13 cellular contexts compared by ENCODE assay signal in genomic region chr6:168967556-168967955, GRCh38.
DNase-seq lines count a peak whose midpoint lies in the region; TF ChIP-seq lines count a peak whose summit lies in the region.
"Had no signal": no experiment of that assay in that cellular context is flagged by ENCODE, and none has a peak within 500 bp of the region (broad histone marks: within the 10 kb centered on the region; RNA-seq: fewer than 3 reads in every experiment).

No MANE protein-coding gene starts in this region.

- H3K4me2 ChIP-seq in osteoblast (ENCODE audit: insufficient read depth, low read length): no peak overlapping the region

- DNase-seq in LHCN-M2 (ENCODE audit: low read depth) (peak; percentile 8), dedifferentiated amniotic fluid mesenchymal stem cell (ENCODE audit: extremely low spot score) (peak; percentile 25), osteoblast (ENCODE audit: insufficient read length, low spot score, missing footprints) (no peak), uterus (no peak), GM19238 (ENCODE audit: insufficient read length, low spot score) (no peak), NCI-H526 treated with DMSO at 0.1 percent for 48 hours (lab: John Stamatoyannopoulos, UW) (no peak), germinal center (ENCODE audit: low spot score) (no peak)
- DNase-seq: activated CD4-positive, alpha-beta T cell treated with anti-CD3 and anti-CD28 coated beads for 4 hours; activated CD8-positive, alpha-beta memory T cell treated with anti-CD3 and anti-CD28 coated beads, Interleukin-2, amount 10 ng/mL, durations not matched to agents 7 days and 5 days; DMS79 treated with DMSO at 0.1 percent for 48 hours; NCI-H1694 treated with DMSO at 0.1 percent for 48 hours; SW 1271 had no signal

- H3K4me3 ChIP-seq in osteoblast (ENCODE audit: insufficient read depth, low read length) (no peak overlapping the region), uterus (no peak overlapping the region)
- H3K4me3 ChIP-seq: prostate gland had no signal

- H3K4me1 ChIP-seq in osteoblast (ENCODE audit: insufficient read depth, low read length) (peaks cover 18% of the 10 kb centered on the region), uterus (no peaks in the 10 kb centered on the region)
- H3K4me1 ChIP-seq: prostate gland had no signal

- peak overlapping the region; percentile 49 for H2AFZ ChIP-seq in osteoblast (ENCODE audit: low read length)

- H3K36me3 ChIP-seq in osteoblast (ENCODE audit: insufficient read depth, low read length) (no peaks in the 10 kb centered on the region), uterus (no peaks in the 10 kb centered on the region)
- H3K36me3 ChIP-seq: prostate gland had no signal

- no peaks in the 10 kb centered on the region for H4K20me1 ChIP-seq in osteoblast (ENCODE audit: insufficient read depth, low read length)

- intact Hi-C loops in uterus (cut with DNase I; ENCODE audit: low total_unique reads): no loop called here

- H3K27me3 ChIP-seq in osteoblast (ENCODE audit: insufficient read depth, low read length) (no peaks in the 10 kb centered on the region), uterus (no peaks in the 10 kb centered on the region)

- peak overlapping the region; percentile 54 for H3K27ac ChIP-seq in osteoblast (ENCODE audit: low read depth, low read length)
- peak overlapping the region; percentile 10 to 31 for H3K27ac ChIP-seq in uterus
- H3K27ac ChIP-seq: prostate gland had no signal

- no peaks in the 10 kb centered on the region for H3K79me2 ChIP-seq in osteoblast (ENCODE audit: insufficient read depth, low read length)

- no peak for TF ChIP-seq POLR2A in uterus (IDR thresholded peaks at IDR 0.05)

- H3K9me3 ChIP-seq in osteoblast (ENCODE audit: low read depth, low read length) (no peaks in the 10 kb centered on the region), uterus (no peaks in the 10 kb centered on the region)
- H3K9me3 ChIP-seq: prostate gland had no signal

- no peak for TF ChIP-seq CTCF in osteoblast (IDR thresholded peaks at IDR 0.05; ENCODE audit: extremely low read depth, low read depth, low read length)
- no peak for TF ChIP-seq CTCF in uterus (IDR thresholded peaks at IDR 0.05)

Comparison
In these comparisons a context has a peak if more than half of its experiments do, and no peak if none do; other contexts are left out.
1. DNase-seq: peak in LHCN-M2 (single experiment) and dedifferentiated amniotic fluid mesenchymal stem cell (single experiment); none in osteoblast (single experiment), uterus (0 of 2), GM19238 (single experiment), NCI-H526 treated with DMSO at 0.1 percent for 48 hours (single experiment) and germinal center (single experiment).